In genomic region chr5:987761-988160, GRCh38 we compare ENCODE assay signal across 12 cellular contexts. TPM values are rescaled to one million over a fixed set of nuclear protein-coding genes. Genes with fewer than 3 reads are reported as not detected.
"Had no signal": no experiment of that assay in that cellular context is flagged by ENCODE, and none has a peak within 500 bp of the region (broad histone marks: within the 10 kb centered on the region; RNA-seq: fewer than 3 reads in every experiment).

No MANE protein-coding gene starts in this region.

- H3K36me3 ChIP-seq: HAP-1 had no signal

- H2AFZ ChIP-seq: GM23248 had no signal

- H3K4me1 ChIP-seq: HAP-1 had no signal

- H3K27ac ChIP-seq: GM23248, HL-60 had no signal

- H3K27ac Mint-ChIP-seq: HFFc6, IgD-negative memory B cell had no signal

- H3K4me3 Mint-ChIP-seq: HFFc6, IgD-negative memory B cell had no signal

- DNase-seq: GM23248, GOT3, H7, HFFc6, Kasumi-1, KG1 had no signal

- H3K4me3 ChIP-seq: GM23248, HAP-1 had no signal

- ATAC-seq: HCT116, HepG2 had no signal

RNA-seq across cellular contexts. Expression of gene NKD2, which starts 20.8 kb away (rescaled TPM):
- total RNA-seq: GM23248, HFFc6, HT1080 had no signal
- polyA plus RNA-seq: GM23248, IgD-negative memory B cell had no signal
